ENCODE assay signal across 18 cellular contexts in the genomic region with DNA sequence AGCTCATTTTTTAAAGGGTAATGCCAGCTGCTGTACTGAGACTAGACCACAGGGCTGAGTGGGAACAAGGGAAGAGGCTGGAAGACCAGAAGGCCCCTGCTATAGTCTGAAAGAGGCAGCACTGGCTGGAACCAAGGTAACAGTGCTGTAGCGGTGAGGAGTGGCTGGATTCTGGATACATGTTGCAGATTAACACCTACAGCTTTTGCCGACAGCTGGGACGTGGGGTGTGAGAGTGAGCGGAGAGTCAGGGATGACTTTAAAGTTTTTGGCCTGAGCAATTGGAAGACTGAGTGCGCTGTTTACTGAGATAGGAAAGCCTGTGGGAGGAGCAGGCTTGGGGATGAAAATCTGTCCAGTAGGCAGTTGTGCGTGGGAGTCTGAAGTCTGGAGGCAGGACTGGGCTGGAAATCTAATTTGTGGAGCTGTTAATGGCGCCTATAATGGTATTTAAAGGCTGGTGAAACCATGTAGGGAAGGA. TPM values are rescaled to one million over a fixed set of nuclear protein-coding genes. Genes with fewer than 3 reads are reported as not detected.
DNase-seq lines count a peak whose midpoint lies in the region; ATAC-seq and TF ChIP-seq lines count a peak whose summit lies in the region.
"Had no signal": no experiment of that assay in that cellular context is flagged by ENCODE, and none has a peak within 500 bp of the region (broad histone marks: within the 10 kb centered on the region; RNA-seq: fewer than 3 reads in every experiment).

No MANE protein-coding gene starts in this region.

- CTCF ChIA-PET in HEK293 (lab: Yijun Ruan, JAX): interaction anchor here (0.5 to 5.5 kb wide), 22 partner anchors 11 to 346 kb away, joined by 3 to 111 read pairs (median 10); partner anchors contain the start of genes AQP3, AQP7 and NOL6

- H3K9me3 ChIP-seq in HEK293 (ENCODE audit: control insufficient read depth, insufficient read depth, low read depth, low read length) (no peaks in the 10 kb centered on the region), psoas muscle (no peaks in the 10 kb centered on the region)

- TF ChIP-seq CTCF in HEK293 (tag by site-specific recombination; IDR thresholded peaks at IDR 0.05) (no peak), psoas muscle (IDR thresholded peaks at IDR 0.05) (no peak)

- DNase-seq in amygdala (lab: John Stamatoyannopoulos, UW) (peak in 34 of 56 donors; percentile 4 to 80 (median 23)), left kidney (ENCODE audit: low read depth, low spot score) (peak; percentile 62), psoas muscle (peak in 1 of 2 donors; percentile 32), cerebellar nuclear complex (lab: John Stamatoyannopoulos, UW) (no peak)
- DNase-seq in stimulated activated CD8-positive, alpha-beta memory T cell treated with anti-CD3 and anti-CD28 coated beads, Interleukin-4, amount 100 ng/mL, for 48 hours: no peak
- DNase-seq in activated effector memory CD4-positive, alpha-beta T cell treated with anti-CD3 and anti-CD28 coated beads, Interleukin-2, amount 50 U/mL, for 16 hours: no peak
- DNase-seq: activated B cell treated with CpG ODN at 0.5 μM for 24 hours; activated CD8-positive, alpha-beta memory T cell treated with anti-CD3 and anti-CD28 coated beads, Interleukin-2, amount 50 U/mL, for 48 hours; aorta; effector memory CD4-positive, alpha-beta T cell; NCI-H1694 treated with DMSO at 0.1 percent for 48 hours; stimulated activated naive CD8-positive, alpha-beta T cell treated with anti-CD3 and anti-CD28 coated beads, Interleukin-15, amount 100 ng/mL, for 72 hours had no signal

- H3K4me3 ChIP-seq in HEK293 (ENCODE audit: low read depth, low read length): no peak overlapping the region
- no peak overlapping the region for H3K4me3 ChIP-seq in psoas muscle

- ATAC-seq in psoas muscle: peak in 3 of 4 donors; percentile 8 to 58 (median 43)
- no peak for ATAC-seq in HG03039 (IDR thresholded peaks at IDR 0.05; ENCODE audit: unreplicated experiment)

- POLR2A ChIA-PET in HEK293 (lab: Yijun Ruan, JAX): interaction anchor here (1.5 kb wide), 1 partner anchor 98 kb away, joined by 8 read pairs; the partner anchor contains the start of gene NOL6

- H3K4me1 ChIP-seq in HEK293 (ENCODE audit: control insufficient read depth, insufficient read depth, low read length) (no peaks in the 10 kb centered on the region), psoas muscle (peaks cover 18% of the 10 kb centered on the region)

- WGBS in psoas muscle, 3 donors: 48 to 59% (median 56%) methylated on average over 7 of the region's 7 CpGs

- H3K27ac ChIP-seq in HEK293 (ENCODE audit: extremely low read depth, low read depth, low read length) (no peak overlapping the region), psoas muscle (peak overlapping the region; percentile 58)
- H3K27ac ChIP-seq: C4-2B had no signal

- no peaks in the 10 kb centered on the region for H3K27me3 ChIP-seq in psoas muscle (ENCODE audit: insufficient read depth in 3 of 3, low read length in 2 of 3)

- intact Hi-C loops in psoas muscle (cut with DNase I): loop anchor here (2.0 to 5.0 kb wide), 3 partner anchors 36 to 91 kb away; no protein-coding TSS in a partner anchor

- H3K36me3 ChIP-seq in HEK293 (ENCODE audit: control insufficient read depth in 2 of 2, insufficient read depth in 1 of 2, low read length in 2 of 2): peaks cover 0 to 18% of the 10 kb centered on the region in 2 experiments; a peak in 1 of 3 replicates
- peaks cover 3 to 20% of the 10 kb centered on the region in 2 donors for H3K36me3 ChIP-seq in psoas muscle (ENCODE audit: insufficient read depth in 1 of 2, low read depth in 1 of 2)

TF ChIP-seq in HEK293, 187 proteins besides CTCF, POLR2A, EP300 and RAD21 (continues in another document):
- TF ChIP-seq, protein P1, sequence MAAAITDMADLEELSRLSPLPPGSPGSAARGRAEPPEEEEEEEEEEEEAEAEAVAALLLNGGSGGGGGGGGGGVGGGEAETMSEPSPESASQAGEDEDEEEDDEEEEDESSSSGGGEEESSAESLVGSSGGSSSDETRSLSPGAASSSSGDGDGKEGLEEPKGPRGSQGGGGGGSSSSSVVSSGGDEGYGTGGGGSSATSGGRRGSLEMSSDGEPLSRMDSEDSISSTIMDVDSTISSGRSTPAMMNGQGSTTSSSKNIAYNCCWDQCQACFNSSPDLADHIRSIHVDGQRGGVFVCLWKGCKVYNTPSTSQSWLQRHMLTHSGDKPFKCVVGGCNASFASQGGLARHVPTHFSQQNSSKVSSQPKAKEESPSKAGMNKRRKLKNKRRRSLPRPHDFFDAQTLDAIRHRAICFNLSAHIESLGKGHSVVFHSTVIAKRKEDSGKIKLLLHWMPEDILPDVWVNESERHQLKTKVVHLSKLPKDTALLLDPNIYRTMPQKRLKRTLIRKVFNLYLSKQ (tag by site-specific recombination; IDR thresholded peaks at IDR 0.05; ENCODE audit: borderline replicate concordance): no peak
- TF ChIP-seq ZNF223 (tag by site-specific recombination; IDR thresholded peaks at IDR 0.05) (0 out of 2 replicates have a peak, but pooled peaks have one; percentile 5), ZNF624 (tag by site-specific recombination; IDR thresholded peaks at IDR 0.05) (no peak), GLIS2 (tag by site-specific recombination; IDR thresholded peaks at IDR 0.05) (no peak), BCL11A (tag by site-specific recombination; IDR thresholded peaks at IDR 0.05; ENCODE audit: low read depth) (no peak), ZNF426 (tag by site-specific recombination; IDR thresholded peaks at IDR 0.05) (no peak), ZNF433 (tag by site-specific recombination; IDR thresholded peaks at IDR 0.05; ENCODE audit: low read depth) (no peak), ZNF514 (tag by site-specific recombination; IDR thresholded peaks at IDR 0.05) (no peak), ZNF10 (tag by site-specific recombination; IDR thresholded peaks at IDR 0.05) (no peak), ZNF529 (tag by site-specific recombination; IDR thresholded peaks at IDR 0.05; ENCODE audit: insufficient replicate concordance) (no peak), TCF7L2 (IDR thresholded peaks at IDR 0.05; ENCODE audit: borderline replicate concordance, low read depth, low read length) (no peak), ZFHX2 (tag by site-specific recombination; conservative IDR thresholded peaks at IDR 0.05) (peak; percentile 93), EGR2 (tag by site-specific recombination; IDR thresholded peaks at IDR 0.05; ENCODE audit: low read depth) (peak; percentile 94), FEZF1 (tag by site-specific recombination; IDR thresholded peaks at IDR 0.05) (no peak), GLIS1 (tag by site-specific recombination; IDR thresholded peaks at IDR 0.05) (no peak)
- TF ChIP-seq, protein P2, sequence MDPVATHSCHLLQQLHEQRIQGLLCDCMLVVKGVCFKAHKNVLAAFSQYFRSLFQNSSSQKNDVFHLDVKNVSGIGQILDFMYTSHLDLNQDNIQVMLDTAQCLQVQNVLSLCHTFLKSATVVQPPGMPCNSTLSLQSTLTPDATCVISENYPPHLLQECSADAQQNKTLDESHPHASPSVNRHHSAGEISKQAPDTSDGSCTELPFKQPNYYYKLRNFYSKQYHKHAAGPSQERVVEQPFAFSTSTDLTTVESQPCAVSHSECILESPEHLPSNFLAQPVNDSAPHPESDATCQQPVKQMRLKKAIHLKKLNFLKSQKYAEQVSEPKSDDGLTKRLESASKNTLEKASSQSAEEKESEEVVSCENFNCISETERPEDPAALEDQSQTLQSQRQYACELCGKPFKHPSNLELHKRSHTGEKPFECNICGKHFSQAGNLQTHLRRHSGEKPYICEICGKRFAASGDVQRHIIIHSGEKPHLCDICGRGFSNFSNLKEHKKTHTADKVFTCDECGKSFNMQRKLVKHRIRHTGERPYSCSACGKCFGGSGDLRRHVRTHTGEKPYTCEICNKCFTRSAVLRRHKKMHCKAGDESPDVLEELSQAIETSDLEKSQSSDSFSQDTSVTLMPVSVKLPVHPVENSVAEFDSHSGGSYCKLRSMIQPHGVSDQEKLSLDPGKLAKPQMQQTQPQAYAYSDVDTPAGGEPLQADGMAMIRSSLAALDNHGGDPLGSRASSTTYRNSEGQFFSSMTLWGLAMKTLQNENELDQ (tag by site-specific recombination; IDR thresholded peaks at IDR 0.05; ENCODE audit: low read depth): no peak

RNA-seq across cellular contexts. Expression of gene AQP7, which starts 26.5 kb away (rescaled TPM):
- 10 to 100 TPM in 3 of 4 donors, 1 to 10 TPM in 1; 8.6 to 45.0 (median 15.7) TPM for total RNA-seq in psoas muscle
- polyA plus RNA-seq in psoas muscle: 10 to 100 TPM in 2 of 3 donors, 1 to 10 TPM in 1; 8.6 to 10.8 (median 10.7) TPM
- total RNA-seq: activated B cell treated with CpG ODN at 0.5 μM for 24 hours, glomerular endothelial cell, pulmonary artery endothelial cell, SK-MEL-5 had no signal

Comparison
In these comparisons a context has a peak if more than half of its experiments do, and no peak if none do; other contexts are left out.
1. DNase-seq: peak in amygdala (34 of 56) and left kidney (single experiment); none in cerebellar nuclear complex (0 of 2), stimulated activated CD8-positive, alpha-beta memory T cell treated with anti-CD3 and anti-CD28 coated beads, Interleukin-4, amount 100 ng/mL, for 48 hours (single experiment) and activated effector memory CD4-positive, alpha-beta T cell treated with anti-CD3 and anti-CD28 coated beads, Interleukin-2, amount 50 U/mL, for 16 hours (single experiment).